ENCODE assay signal across 8 cellular contexts in the genomic region with DNA sequence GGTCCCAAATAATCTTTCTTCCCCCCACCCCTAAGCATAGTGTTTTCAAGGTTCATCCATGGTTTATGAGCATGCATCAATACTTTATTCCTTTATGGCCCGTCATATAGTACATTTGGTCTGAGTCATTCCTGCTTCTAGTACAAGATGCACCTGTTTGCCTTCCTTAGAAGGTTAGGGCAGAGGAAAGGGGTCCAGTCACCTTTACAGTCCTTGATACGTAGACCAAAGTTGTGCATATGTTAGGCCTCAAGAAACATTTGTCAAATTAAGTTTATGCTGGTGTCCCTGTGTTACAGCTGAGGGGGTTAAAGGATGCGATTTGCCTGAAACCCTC. TPM values are rescaled to one million over a fixed set of nuclear protein-coding genes. Genes with fewer than 3 reads are reported as not detected.
DNase-seq lines count a peak whose midpoint lies in the region; ATAC-seq and TF ChIP-seq lines count a peak whose summit lies in the region.

No MANE protein-coding gene starts in this region.

- H3K4me1 ChIP-seq in body of pancreas (peaks cover 34% of the 10 kb centered on the region), mesenchymal stem cell (ENCODE audit: control insufficient read depth, insufficient read depth, low read depth, low read length) (peaks cover 3% of the 10 kb centered on the region), urinary bladder (ENCODE audit: insufficient read depth) (peaks cover 1% of the 10 kb centered on the region)

- H3K4me3 Mint-ChIP-seq in activated naive CD4-positive, alpha-beta T cell treated with anti-CD3 and anti-CD28 coated beads, Interleukin-2, amount 50 U/mL, for 24 hours = peak overlapping the region; percentile 100

- no peak overlapping the region for H2AFZ ChIP-seq in mesenchymal stem cell (ENCODE audit: low read depth, low read length)

- no peak overlapping the region for H3K14ac ChIP-seq in mesenchymal stem cell (ENCODE audit: low read length in 2 of 2)

- H3K4me3 ChIP-seq in body of pancreas (peak overlapping the region in 1 of 2 donors; percentile 99), mesenchymal stem cell (ENCODE audit: insufficient read depth in 1 of 2, low read depth in 1 of 2, low read length in 2 of 2) (peak overlapping the region; percentile 88 to 95), urinary bladder (ENCODE audit: low read depth, low read length) (peak overlapping the region; percentile 74)

- H3K23ac ChIP-seq in mesenchymal stem cell (ENCODE audit: low read length in 2 of 2) = no peak overlapping the region

- no peak overlapping the region for H2BK15ac ChIP-seq in mesenchymal stem cell (ENCODE audit: low read depth, poor library complexity, severe bottlenecking)

- no peak for TF ChIP-seq CTCF in body of pancreas (IDR thresholded peaks at IDR 0.05)

- peaks cover 19% of the 10 kb centered on the region for H3K79me1 ChIP-seq in mesenchymal stem cell (replicated peaks; ENCODE audit: low read length, poor library complexity, severe bottlenecking)

- H2BK12ac ChIP-seq in mesenchymal stem cell (ENCODE audit: low read length in 2 of 2) = no peak overlapping the region

- peaks cover 36% of the 10 kb centered on the region for H3K4me1 Mint-ChIP-seq in activated naive CD4-positive, alpha-beta T cell treated with anti-CD3 and anti-CD28 coated beads, Interleukin-2, amount 50 U/mL, for 24 hours

- H3K18ac ChIP-seq in mesenchymal stem cell (ENCODE audit: low read depth in 1 of 2, low read length in 2 of 2) = no peak overlapping the region

- peak overlapping the region; percentile 92 to 99 (median 96) for H3K27ac ChIP-seq in body of pancreas
- H3K27ac ChIP-seq in mesenchymal stem cell (ENCODE audit: low read length, poor library complexity, severe bottlenecking) = peak overlapping the region; percentile 95
- peak overlapping the region; percentile 100 for H3K27ac ChIP-seq in urinary bladder (ENCODE audit: low read depth)

- no peak overlapping the region for H2BK120ac ChIP-seq in mesenchymal stem cell (ENCODE audit: low read depth, low read length)

- no peaks in the 10 kb centered on the region for H3K27me3 Mint-ChIP-seq in activated naive CD4-positive, alpha-beta T cell treated with anti-CD3 and anti-CD28 coated beads, Interleukin-2, amount 50 U/mL, for 24 hours

- H3K36me3 ChIP-seq in body of pancreas (replicated peaks in 1 of 2; ENCODE audit: insufficient read depth in 1 of 2, low read depth in 2 of 2) (no peaks in the 10 kb centered on the region), mesenchymal stem cell (ENCODE audit: control insufficient read depth in 1 of 2, insufficient read depth in 2 of 2, low read depth in 1 of 2, low read length in 2 of 2) (peaks cover 0 to 12% of the 10 kb centered on the region in 2 experiments), urinary bladder (ENCODE audit: insufficient read depth) (no peaks in the 10 kb centered on the region)

- H4K8ac ChIP-seq in mesenchymal stem cell (ENCODE audit: low read length) = no peak overlapping the region

- no peak overlapping the region for H2AK5ac ChIP-seq in mesenchymal stem cell (ENCODE audit: low read length, severe bottlenecking)

- peaks cover 2% of the 10 kb centered on the region for H3K36me3 Mint-ChIP-seq in activated naive CD4-positive, alpha-beta T cell treated with anti-CD3 and anti-CD28 coated beads, Interleukin-2, amount 50 U/mL, for 24 hours

- peak overlapping the region; percentile 80 for H3K4me2 ChIP-seq in mesenchymal stem cell (ENCODE audit: low read length, poor library complexity, severe bottlenecking)

- ATAC-seq in body of pancreas (no peak), HG02759 (IDR thresholded peaks at IDR 0.05; ENCODE audit: unreplicated experiment) (no peak)

- intact Hi-C loops in body of pancreas (cut with DNase I) = no loop called here

- no peak overlapping the region for H3K4ac ChIP-seq in mesenchymal stem cell (ENCODE audit: low read depth in 1 of 2, low read length in 2 of 2)

- TF ChIP-seq POLR2A in body of pancreas (IDR thresholded peaks at IDR 0.05) = no peak

- H3K27ac Mint-ChIP-seq in activated naive CD4-positive, alpha-beta T cell treated with anti-CD3 and anti-CD28 coated beads, Interleukin-2, amount 50 U/mL, for 24 hours = peak overlapping the region; percentile 100

- H4K91ac ChIP-seq in mesenchymal stem cell (ENCODE audit: low read length) = no peak overlapping the region

- no peak for DNase-seq in activated naive CD4-positive, alpha-beta T cell (lab: John Stamatoyannopoulos, UW)
- DNase-seq in body of pancreas (no peak), mesenchymal stem cell (no peak), CD1c-positive myeloid dendritic cell (ENCODE audit: extremely low spot score) (no peak), HuH-7.5 (ENCODE audit: low spot score) (no peak)

- H3K9ac ChIP-seq in mesenchymal stem cell (ENCODE audit: low read length) = peak overlapping the region; percentile 98

- H3K27me3 ChIP-seq in body of pancreas (no peaks in the 10 kb centered on the region), mesenchymal stem cell (ENCODE audit: control insufficient read depth in 1 of 2, insufficient read depth in 1 of 2, low read length in 2 of 2) (no peaks in the 10 kb centered on the region)

- H3K9me3 ChIP-seq in body of pancreas (no peaks in the 10 kb centered on the region), mesenchymal stem cell (ENCODE audit: control insufficient read depth, low read length) (no peaks in the 10 kb centered on the region)

- H2BK5ac ChIP-seq in mesenchymal stem cell (ENCODE audit: low read depth, low read length, poor library complexity, severe bottlenecking) = no peak overlapping the region

- H3K9me3 Mint-ChIP-seq in activated naive CD4-positive, alpha-beta T cell treated with anti-CD3 and anti-CD28 coated beads, Interleukin-2, amount 50 U/mL, for 24 hours = no peaks in the 10 kb centered on the region

- 61 to 70% methylated on average over 3 of the region's 3 CpGs for WGBS in body of pancreas, 2 donors
- 69% methylated on average over 3 of the region's 3 CpGs for WGBS in mesenchymal stem cell
- WGBS in urinary bladder = 58% methylated on average over 3 of the region's 3 CpGs

RNA-seq across cellular contexts. Expression of gene CYB5D2, which starts 1.4 kb away (rescaled TPM):
- total RNA-seq in body of pancreas (10 to 100 TPM; 23.1 to 24.1 TPM), urinary bladder (11.1 TPM)
- 12.4 TPM for polyA plus RNA-seq in mesenchymal stem cell (2013, experiment 1 of 2)
- polyA plus RNA-seq in mesenchymal stem cell (2013, experiment 2 of 2) = 12.4 TPM
- polyA plus RNA-seq in urinary bladder = 20.4 TPM

RNA-seq across cellular contexts. Expression of gene ZZEF1, which starts 1.5 kb away (rescaled TPM):
- total RNA-seq in body of pancreas (10 to 100 TPM; 47.2 to 96.2 TPM), urinary bladder (44.5 TPM)
- 10.0 TPM for polyA plus RNA-seq in mesenchymal stem cell (2013, experiment 1 of 2)
- polyA plus RNA-seq in mesenchymal stem cell (2013, experiment 2 of 2) = 9.8 TPM
- 19.7 TPM for polyA plus RNA-seq in urinary bladder
